ENCODE assay signal across 14 cellular contexts in the genomic region with DNA sequence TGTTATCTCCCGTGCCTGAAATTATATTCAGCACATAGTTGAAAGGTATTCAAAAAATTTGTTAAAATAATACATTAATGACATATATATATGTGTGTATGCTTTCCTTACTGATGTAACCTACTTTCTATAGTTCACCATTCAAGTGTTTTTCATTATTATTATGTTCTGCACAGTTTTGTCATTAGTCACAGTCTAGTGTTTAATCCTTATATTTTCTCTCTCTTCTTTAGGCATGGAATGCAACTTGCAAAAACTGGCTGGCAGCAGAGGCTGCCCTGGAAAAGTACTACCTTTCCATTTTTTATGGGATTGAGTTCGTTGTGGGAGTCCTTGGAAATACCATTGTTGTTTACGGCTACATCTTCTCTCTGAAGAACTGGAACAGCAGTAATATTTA. TPM values are rescaled to one million over a fixed set of nuclear protein-coding genes. Genes with fewer than 3 reads are reported as not detected.
"Had no signal": no experiment of that assay in that cellular context is flagged by ENCODE, and none has a peak within 500 bp of the region (broad histone marks: within the 10 kb centered on the region; RNA-seq: fewer than 3 reads in every experiment).

No MANE protein-coding gene starts in this region.

- H3K27ac Mint-ChIP-seq: activated T-helper 17 cell treated with anti-CD3 and anti-CD28 coated beads, Interleukin-2, amount 50 U/mL, for 72 hours had no signal

- ATAC-seq: activated T-helper 17 cell treated with anti-CD3 and anti-CD28 coated beads, Interleukin-2, amount 50 U/mL, for 72 hours had no signal

- H3K27ac ChIP-seq: cardiac muscle cell, vagina had no signal

- H3K4me3 Mint-ChIP-seq: activated T-helper 17 cell treated with anti-CD3 and anti-CD28 coated beads, Interleukin-2, amount 50 U/mL, for 72 hours had no signal

- H3K4me3 ChIP-seq: cardiac muscle cell, lung, tibial nerve, vagina had no signal

- H3K4me1 ChIP-seq: vagina had no signal

- H3K36me3 ChIP-seq: cardiac muscle cell, tibial nerve, vagina had no signal

- FAIRE-seq: islet of Langerhans had no signal

- H3K27me3 ChIP-seq: cardiac muscle cell, tibial nerve, vagina had no signal

- DNase-seq: activated naive CD4-positive, alpha-beta T cell treated with Interleukin-2 at 50 U/mL for 16 hours; left colon; midbrain; retina; stimulated activated CD4-positive, alpha-beta T cell treated with anti-CD3 and anti-CD28 coated beads, Interleukin-2, amount 100 ng/mL, for 48 hours; stimulated activated naive CD4-positive, alpha-beta T cell; substantia nigra; T-helper 9 cell had no signal

- H3K9me3 ChIP-seq: vagina had no signal

- H3K9me3 Mint-ChIP-seq: activated T-helper 17 cell treated with anti-CD3 and anti-CD28 coated beads, Interleukin-2, amount 50 U/mL, for 72 hours had no signal

RNA-seq across cellular contexts. Expression of a gene that starts 6.9 kb away (rescaled TPM):
- total RNA-seq: activated T-helper 17 cell treated with anti-CD3 and anti-CD28 coated beads, Interleukin-2, amount 50 U/mL, for 72 hours; cardiac muscle cell had no signal
- polyA plus RNA-seq: cardiac muscle cell had no signal
